22 cellular contexts compared by ENCODE assay signal in the genomic region with DNA sequence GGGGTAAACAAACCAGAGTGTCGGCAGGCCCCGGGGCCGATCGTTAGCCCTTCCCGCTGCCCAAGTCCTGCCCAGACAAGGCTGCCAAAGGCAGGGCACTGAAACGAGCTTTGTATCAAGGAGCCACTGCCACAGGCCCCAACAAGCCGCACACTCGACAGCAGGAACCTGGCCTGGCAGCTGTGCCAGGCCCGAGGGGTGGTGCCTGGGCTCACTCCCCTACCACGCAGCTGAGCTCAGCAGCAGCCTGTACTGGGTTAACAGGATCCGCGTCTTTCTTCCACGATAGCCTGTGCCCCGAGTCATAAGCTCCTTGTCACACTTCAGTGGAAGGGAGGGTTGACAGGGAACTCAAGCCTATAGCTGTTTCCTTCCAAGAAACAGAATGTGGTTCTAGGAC.
DNase-seq lines count a peak whose midpoint lies in the region; ATAC-seq and TF ChIP-seq lines count a peak whose summit lies in the region.
"Had no signal": no experiment of that assay in that cellular context is flagged by ENCODE, and none has a peak within 500 bp of the region (broad histone marks: within the 10 kb centered on the region; RNA-seq: fewer than 3 reads in every experiment).

No MANE protein-coding gene starts in this region.

- H3K9me3 Mint-ChIP-seq in dendritic cell treated with granulocyte-macrophage colony-stimulating factor and Interleukin-4, amounts not matched to agents 40 ng/mL and 50 ng/mL, for 4 days: no peaks in the 10 kb centered on the region
- H3K9me3 Mint-ChIP-seq in neural crest cell: no peaks in the 10 kb centered on the region
- no peaks in the 10 kb centered on the region for H3K9me3 Mint-ChIP-seq in activated CD4-positive, alpha-beta T cell treated with anti-CD3 and anti-CD28 coated beads, Interleukin-2, amount 10 ng/mL, durations not matched to agents 24 days and 14 days
- H3K9me3 Mint-ChIP-seq: activated CD4-positive, alpha-beta memory T cell treated with anti-CD3 and anti-CD28 coated beads for 36 hours; CD4-positive, alpha-beta T cell; mesothelial cell of epicardium; nephron progenitor cell; stimulated activated naive CD8-positive, alpha-beta T cell treated with anti-CD3 and anti-CD28 coated beads, Interleukin-15, amount 100 ng/mL, for 72 hours had no signal

- peaks cover 35 to 89% (median 61%) of the 10 kb centered on the region in 10 experiments for H3K4me1 ChIP-seq in BLaER1 treated with 17β-estradiol and CSF1 and Interleukin-3, amounts not matched to agents 10 nM and 100 nM
- H3K4me1 ChIP-seq in HUES6 (ENCODE audit: control insufficient read depth, insufficient read depth, low read length): peaks cover 6% of the 10 kb centered on the region; the same call in 1 of the 2 replicates
- peaks cover 0 to 4% of the 10 kb centered on the region in 2 donors for H3K4me1 ChIP-seq in uterus

- no peak for TF ChIP-seq POLR2A in uterus (IDR thresholded peaks at IDR 0.05)

- DNase-seq in neural crest cell (ENCODE audit: low read depth, low spot score): no peak
- no peak for DNase-seq in uterus
- no peak for DNase-seq in NCI-H146 treated with DMSO at 0.1 percent for 48 hours (lab: John Stamatoyannopoulos, UW; ENCODE audit: unreplicated experiment)
- no peak for DNase-seq in activated CD4-positive, alpha-beta T cell treated with anti-CD3 and anti-CD28 coated beads, Interleukin-2, amount 10 ng/mL, durations not matched to agents 24 days and 14 days
- DNase-seq: activated CD4-positive, alpha-beta memory T cell treated with anti-CD3 and anti-CD28 coated beads for 36 hours; activated naive CD4-positive, alpha-beta T cell; amygdala; CD4-positive, alpha-beta T cell; DND-41; hypothalamus; NCI-H774; nephron progenitor cell; PC-9; stimulated activated naive CD8-positive, alpha-beta T cell treated with anti-CD3 and anti-CD28 coated beads, Interleukin-15, amount 100 ng/mL, for 72 hours; T-helper 2 cell had no signal

- no peaks in the 10 kb centered on the region for H3K9me3 ChIP-seq in BLaER1 treated with 17β-estradiol and CSF1 and Interleukin-3, amounts not matched to agents 10 nM and 100 nM (replicated peaks in 1 of 11)
- H3K9me3 ChIP-seq in HUES6 (ENCODE audit: control insufficient read depth, insufficient read depth, low read depth, low read length) (no peaks in the 10 kb centered on the region), uterus (no peaks in the 10 kb centered on the region)

- H3K36me3 ChIP-seq in BLaER1 treated with 17β-estradiol and CSF1 and Interleukin-3, amounts not matched to agents 10 nM and 100 nM: peaks cover 8 to 79% (median 44%) of the 10 kb centered on the region in 11 experiments; a peak in 18 of 22 replicates
- H3K36me3 ChIP-seq in HUES6 (ENCODE audit: control insufficient read depth, insufficient read depth, low read length) (peaks cover 6% of the 10 kb centered on the region), uterus (no peaks in the 10 kb centered on the region)

- H3K36me3 Mint-ChIP-seq in dendritic cell treated with granulocyte-macrophage colony-stimulating factor and Interleukin-4, amounts not matched to agents 40 ng/mL and 50 ng/mL, for 4 days (ENCODE audit: low read depth): peaks cover 95% of the 10 kb centered on the region
- peaks cover 4% of the 10 kb centered on the region for H3K36me3 Mint-ChIP-seq in neural crest cell (ENCODE audit: low read depth)
- peaks cover 21% of the 10 kb centered on the region for H3K36me3 Mint-ChIP-seq in activated CD4-positive, alpha-beta T cell treated with anti-CD3 and anti-CD28 coated beads, Interleukin-2, amount 10 ng/mL, durations not matched to agents 24 days and 14 days (ENCODE audit: low read depth)

- peak overlapping the region; percentile 93 for H3K27ac Mint-ChIP-seq in dendritic cell treated with granulocyte-macrophage colony-stimulating factor and Interleukin-4, amounts not matched to agents 40 ng/mL and 50 ng/mL, for 4 days
- peak overlapping the region; percentile 93 for H3K27ac Mint-ChIP-seq in neural crest cell (ENCODE audit: unreplicated experiment)
- H3K27ac Mint-ChIP-seq in activated CD4-positive, alpha-beta T cell treated with anti-CD3 and anti-CD28 coated beads, Interleukin-2, amount 10 ng/mL, durations not matched to agents 24 days and 14 days: no peak overlapping the region
- H3K27ac Mint-ChIP-seq: activated CD4-positive, alpha-beta memory T cell treated with anti-CD3 and anti-CD28 coated beads for 36 hours; CD4-positive, alpha-beta T cell; mesothelial cell of epicardium; progenitor cell of endocrine pancreas had no signal

- intact Hi-C loops in dendritic cell treated with granulocyte-macrophage colony-stimulating factor and Interleukin-4, amounts not matched to agents 40 ng/mL and 50 ng/mL, for 4 days (cut with micrococcal nuclease): no loop called here
- intact Hi-C loops in uterus (cut with DNase I; ENCODE audit: low total_unique reads): no loop called here
- intact Hi-C loops in activated CD4-positive, alpha-beta T cell treated with anti-CD3 and anti-CD28 coated beads, Interleukin-2, amount 10 ng/mL, durations not matched to agents 24 days and 14 days (cut with micrococcal nuclease): no loop called here

- peak overlapping the region; percentile 75 for H3K4me3 Mint-ChIP-seq in dendritic cell treated with granulocyte-macrophage colony-stimulating factor and Interleukin-4, amounts not matched to agents 40 ng/mL and 50 ng/mL, for 4 days
- no peak overlapping the region for H3K4me3 Mint-ChIP-seq in neural crest cell
- H3K4me3 Mint-ChIP-seq in activated CD4-positive, alpha-beta T cell treated with anti-CD3 and anti-CD28 coated beads, Interleukin-2, amount 10 ng/mL, durations not matched to agents 24 days and 14 days: no peak overlapping the region
- H3K4me3 Mint-ChIP-seq: activated CD4-positive, alpha-beta memory T cell treated with anti-CD3 and anti-CD28 coated beads for 36 hours; CD4-positive, alpha-beta T cell; mesothelial cell of epicardium; nephron progenitor cell; stimulated activated naive CD8-positive, alpha-beta T cell treated with anti-CD3 and anti-CD28 coated beads, Interleukin-15, amount 100 ng/mL, for 72 hours had no signal

- TF ChIP-seq CTCF in neural crest cell (conservative IDR thresholded peaks at IDR 0.05) (no peak), uterus (IDR thresholded peaks at IDR 0.05) (no peak)

- H3K4me1 Mint-ChIP-seq in dendritic cell treated with granulocyte-macrophage colony-stimulating factor and Interleukin-4, amounts not matched to agents 40 ng/mL and 50 ng/mL, for 4 days (ENCODE audit: low read depth): peaks cover 86% of the 10 kb centered on the region
- H3K4me1 Mint-ChIP-seq in neural crest cell: peaks cover 8% of the 10 kb centered on the region
- peaks cover 10% of the 10 kb centered on the region for H3K4me1 Mint-ChIP-seq in activated CD4-positive, alpha-beta T cell treated with anti-CD3 and anti-CD28 coated beads, Interleukin-2, amount 10 ng/mL, durations not matched to agents 24 days and 14 days

- H4K20me1 ChIP-seq in BLaER1 treated with 17β-estradiol and CSF1 and Interleukin-3, amounts not matched to agents 10 nM and 100 nM: peaks cover 9 to 74% (median 44%) of the 10 kb centered on the region in 11 experiments; a peak in 17 of 22 replicates

- ATAC-seq in HG03280 (IDR thresholded peaks at IDR 0.05; ENCODE audit: unreplicated experiment): no peak
- ATAC-seq: stimulated activated naive CD8-positive, alpha-beta T cell treated with anti-CD3 and anti-CD28 coated beads, Interleukin-15, amount 100 ng/mL, for 72 hours had no signal

- peak overlapping the region in 6 of 11 experiments; percentile 14 to 52 (median 31); a peak in 8 of 22 replicates for H3K9ac ChIP-seq in BLaER1 treated with 17β-estradiol and CSF1 and Interleukin-3, amounts not matched to agents 10 nM and 100 nM
- H3K9ac ChIP-seq in HUES6 (ENCODE audit: low read length): no peak overlapping the region
- H3K9ac ChIP-seq: KMS-11 had no signal

- H3K4me2 ChIP-seq in BLaER1 treated with 17β-estradiol and CSF1 and Interleukin-3, amounts not matched to agents 10 nM and 100 nM: peak overlapping the region in 7 of 11 experiments; percentile 51 to 87 (median 77); a peak in 11 of 22 replicates
- H3K4me2 ChIP-seq: KMS-11, PC-9 had no signal

- H3K4me3 ChIP-seq in BLaER1 treated with 17β-estradiol and CSF1 and Interleukin-3, amounts not matched to agents 10 nM and 100 nM: no peak overlapping the region
- H3K4me3 ChIP-seq in HUES6 (ENCODE audit: low read depth, low read length) (no peak overlapping the region), uterus (no peak overlapping the region)
- H3K4me3 ChIP-seq: PC-9 had no signal

- H3K27ac ChIP-seq in BLaER1 treated with 17β-estradiol and CSF1 and Interleukin-3, amounts not matched to agents 10 nM and 100 nM: peak overlapping the region in 2 of 11 experiments; percentile 5 to 7; a peak in 3 of 22 replicates
- H3K27ac ChIP-seq in HUES6 (ENCODE audit: low read depth, low read length): 0 out of 2 replicates have a peak overlapping the region, but pooled peaks have one; percentile 10
- no peak overlapping the region for H3K27ac ChIP-seq in uterus
- H3K27ac ChIP-seq: KMS-11, PC-9 had no signal

- H3K27me3 ChIP-seq in BLaER1 treated with 17β-estradiol and CSF1 and Interleukin-3, amounts not matched to agents 10 nM and 100 nM: no peaks in the 10 kb centered on the region
- H3K27me3 ChIP-seq in HUES6 (ENCODE audit: control insufficient read depth, insufficient read depth, low read length): no peaks in the 10 kb centered on the region
- H3K27me3 ChIP-seq in uterus: no peaks in the 10 kb centered on the region

- H3K27me3 Mint-ChIP-seq in dendritic cell treated with granulocyte-macrophage colony-stimulating factor and Interleukin-4, amounts not matched to agents 40 ng/mL and 50 ng/mL, for 4 days: no peaks in the 10 kb centered on the region
- H3K27me3 Mint-ChIP-seq in neural crest cell (ENCODE audit: low read depth): no peaks in the 10 kb centered on the region
- H3K27me3 Mint-ChIP-seq in activated CD4-positive, alpha-beta T cell treated with anti-CD3 and anti-CD28 coated beads, Interleukin-2, amount 10 ng/mL, durations not matched to agents 24 days and 14 days: no peaks in the 10 kb centered on the region
- H3K27me3 Mint-ChIP-seq: activated CD4-positive, alpha-beta memory T cell treated with anti-CD3 and anti-CD28 coated beads for 36 hours; CD4-positive, alpha-beta T cell; progenitor cell of endocrine pancreas; stimulated activated naive CD8-positive, alpha-beta T cell treated with anti-CD3 and anti-CD28 coated beads, Interleukin-15, amount 100 ng/mL, for 72 hours had no signal
